In the genomic region with DNA sequence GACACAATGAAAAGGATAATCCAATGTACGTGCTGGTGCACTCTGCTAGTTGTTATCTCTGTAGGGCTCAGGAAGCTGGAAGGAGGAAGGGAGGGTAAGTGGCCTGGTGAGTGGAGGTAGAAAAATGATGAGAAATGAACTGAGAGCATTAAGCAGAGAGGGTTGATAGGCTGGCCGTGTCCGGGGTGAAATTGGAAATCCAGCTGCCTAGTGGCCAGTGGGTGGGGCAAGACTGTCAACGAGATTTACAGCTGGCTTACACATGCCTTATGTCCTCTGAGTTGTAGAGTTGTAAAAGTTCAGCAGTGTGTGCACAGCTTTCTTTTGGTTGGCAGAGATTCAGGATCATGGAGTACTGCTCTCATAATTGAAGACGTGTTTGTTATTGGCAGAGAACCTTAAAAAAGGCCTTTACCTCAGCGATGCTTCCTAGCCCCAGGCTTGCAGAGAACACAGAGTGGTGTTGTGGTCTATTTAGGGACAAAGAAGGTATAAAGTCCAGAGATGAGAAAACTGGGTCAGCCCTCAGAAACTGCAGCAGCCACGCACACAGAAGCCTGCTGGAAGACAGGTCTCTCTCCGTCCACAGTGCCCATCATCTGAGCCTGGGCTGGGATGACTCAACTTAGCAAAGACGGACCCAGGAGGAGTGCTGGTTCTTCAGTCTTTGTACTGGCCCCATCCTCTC, we compare ENCODE assay signal across 10 cellular contexts.
DNase-seq lines count a peak whose midpoint lies in the region; ATAC-seq, FAIRE-seq and TF ChIP-seq lines count a peak whose summit lies in the region.
"Had no signal": no experiment of that assay in that cellular context is flagged by ENCODE, and none has a peak within 500 bp of the region (broad histone marks: within the 10 kb centered on the region; RNA-seq: fewer than 3 reads in every experiment).

No MANE protein-coding gene starts in this region.

- no peaks in the 10 kb centered on the region for H3K27me3 ChIP-seq in thyroid gland

- intact Hi-C loops in kidney (cut with DNase I), result no loop called here
- intact Hi-C loops in thyroid gland (cut with DNase I), result no loop called here

- H3K36me3 Mint-ChIP-seq in stimulated activated effector memory CD8-positive, alpha-beta T cell treated with anti-CD3 and anti-CD28 coated beads, Interleukin-12 subunit alpha, Interleukin-12 subunit beta, amount 100 ng/mL, for 72 hours, result peaks cover 9% of the 10 kb centered on the region
- H3K36me3 Mint-ChIP-seq: naive B cell had no signal

- H3K4me3 ChIP-seq in kidney (ENCODE audit: low read length in 2 of 2) (no peak overlapping the region), thyroid gland (replicated peaks in 1 of 3) (no peak overlapping the region)

- ATAC-seq in GM18519 (IDR thresholded peaks at IDR 0.05; ENCODE audit: low FRiP score, unreplicated experiment) (no peak), GM21423 (IDR thresholded peaks at IDR 0.05; ENCODE audit: unreplicated experiment) (no peak)
- no peak for ATAC-seq in stimulated activated effector memory CD8-positive, alpha-beta T cell treated with anti-CD3 and anti-CD28 coated beads, Interleukin-12 subunit alpha, Interleukin-12 subunit beta, amount 100 ng/mL, for 72 hours

- TF ChIP-seq POLR2A in thyroid gland (IDR thresholded peaks at IDR 0.05), result no peak

- H3K27ac Mint-ChIP-seq in stimulated activated effector memory CD8-positive, alpha-beta T cell treated with anti-CD3 and anti-CD28 coated beads, Interleukin-12 subunit alpha, Interleukin-12 subunit beta, amount 100 ng/mL, for 72 hours, result no peak overlapping the region
- H3K27ac Mint-ChIP-seq: naive B cell had no signal

- TF ChIP-seq CTCF in kidney (IDR thresholded peaks at IDR 0.05; ENCODE audit: borderline replicate concordance, extremely low read depth, insufficient read depth) (no peak), thyroid gland (IDR thresholded peaks at IDR 0.05) (peak in 1 of 6 experiments; percentile 8)

- 34 to 46% methylated on average over 9 of the region's 9 CpGs for WGBS in thyroid gland, 2 donors

- H3K27ac ChIP-seq in kidney (ENCODE audit: low read depth in 2 of 2, low read length in 2 of 2), result peak overlapping the region in 1 of 2 donors; percentile 47
- H3K27ac ChIP-seq in thyroid gland, result peak overlapping the region; percentile 62 to 73 (median 69)

- no peak for FAIRE-seq in HTR-8/SVneo (lab: Jason Lieb, UNC)
- no peak for FAIRE-seq in kidney (lab: Jason Lieb, UNC)

- no peaks in the 10 kb centered on the region for H3K4me1 ChIP-seq in kidney (ENCODE audit: control insufficient read depth in 1 of 2, insufficient read depth in 1 of 2, low read depth in 1 of 2, low read length in 2 of 2)
- H3K4me1 ChIP-seq in thyroid gland, result peaks cover 11 to 28% of the 10 kb centered on the region in 2 donors

- no peaks in the 10 kb centered on the region for H3K9me3 Mint-ChIP-seq in stimulated activated effector memory CD8-positive, alpha-beta T cell treated with anti-CD3 and anti-CD28 coated beads, Interleukin-12 subunit alpha, Interleukin-12 subunit beta, amount 100 ng/mL, for 72 hours
- H3K9me3 Mint-ChIP-seq: naive B cell had no signal

- H3K36me3 ChIP-seq in kidney (ENCODE audit: control insufficient read depth in 1 of 2, insufficient read depth in 2 of 2, low read length in 2 of 2) (no peaks in the 10 kb centered on the region), thyroid gland (no peaks in the 10 kb centered on the region)

- H3K9me3 ChIP-seq in kidney (ENCODE audit: control insufficient read depth in 1 of 2, low read length in 2 of 2) (no peaks in the 10 kb centered on the region), thyroid gland (no peaks in the 10 kb centered on the region)

- no peak overlapping the region for H3K4me3 Mint-ChIP-seq in stimulated activated effector memory CD8-positive, alpha-beta T cell treated with anti-CD3 and anti-CD28 coated beads, Interleukin-12 subunit alpha, Interleukin-12 subunit beta, amount 100 ng/mL, for 72 hours

- H3K4me1 Mint-ChIP-seq in stimulated activated effector memory CD8-positive, alpha-beta T cell treated with anti-CD3 and anti-CD28 coated beads, Interleukin-12 subunit alpha, Interleukin-12 subunit beta, amount 100 ng/mL, for 72 hours, result peaks cover 5% of the 10 kb centered on the region
- H3K4me1 Mint-ChIP-seq: naive B cell had no signal

- DNase-seq in HTR-8/SVneo (ENCODE audit: insufficient read length, low spot score) (peak; percentile 62), astrocyte of the hippocampus (ENCODE audit: low read depth, low spot score) (peak; percentile 62), kidney (peak; percentile 85), thyroid gland (peak; percentile 48 to 51), HK-2 (ENCODE audit: unreplicated experiment) (no peak)
- no peak for DNase-seq in stimulated activated effector memory CD8-positive, alpha-beta T cell treated with anti-CD3 and anti-CD28 coated beads, Interleukin-12 subunit alpha, Interleukin-12 subunit beta, amount 100 ng/mL, for 72 hours (ENCODE audit: low spot score in 2 of 2)
- DNase-seq: MV-4-11, naive B cell had no signal

- H3K9ac ChIP-seq in kidney (ENCODE audit: low read length in 2 of 2), result no peak overlapping the region

Comparison
In these comparisons a context has a peak if more than half of its experiments do, and no peak if none do; other contexts are left out.
1. DNase-seq: peak in HTR-8/SVneo (single experiment), astrocyte of the hippocampus (single experiment), kidney (single experiment) and thyroid gland (2 of 2); none in stimulated activated effector memory CD8-positive, alpha-beta T cell treated with anti-CD3 and anti-CD28 coated beads, Interleukin-12 subunit alpha, Interleukin-12 subunit beta, amount 100 ng/mL, for 72 hours (0 of 2) and HK-2 (single experiment).